Comparison of ENCODE assay signal across 18 cellular contexts in the genomic region with DNA sequence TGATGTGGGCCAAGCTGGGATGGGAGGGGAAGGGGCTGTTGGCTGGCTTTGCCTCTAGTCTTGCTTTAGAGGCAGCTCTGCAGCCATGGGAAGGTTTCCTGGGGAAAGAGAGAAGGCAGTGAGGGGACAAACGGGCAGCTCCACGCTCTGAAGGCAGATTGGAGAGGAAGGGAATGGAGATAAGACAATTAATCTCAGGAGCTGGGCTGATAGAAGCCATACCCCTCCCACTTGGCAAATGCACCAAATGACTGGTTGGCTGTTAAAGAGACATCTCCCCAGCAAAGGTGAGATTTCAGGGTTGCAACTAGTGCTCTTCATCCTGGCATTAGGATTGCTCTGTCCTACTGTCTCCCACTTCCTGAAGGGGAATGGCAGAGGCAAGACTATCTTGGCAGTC. TPM values are rescaled to one million over a fixed set of nuclear protein-coding genes. Genes with fewer than 3 reads are reported as not detected.
DNase-seq lines count a peak whose midpoint lies in the region; ATAC-seq and TF ChIP-seq lines count a peak whose summit lies in the region.
"Had no signal": no experiment of that assay in that cellular context is flagged by ENCODE, and none has a peak within 500 bp of the region (broad histone marks: within the 10 kb centered on the region; RNA-seq: fewer than 3 reads in every experiment).

No MANE protein-coding gene starts in this region.

- no peak overlapping the region for H3K9ac ChIP-seq in DND-41 (ENCODE audit: low read depth, low read length)
- H3K9ac ChIP-seq: BLaER1 had no signal

- DNase-seq in BE2C = peak; percentile 13
- no peak for DNase-seq in DND-41
- DNase-seq in memory B cell (ENCODE audit: low spot score in 2 of 2) = no peak
- no peak for DNase-seq in MG63
- DNase-seq in NCI-H69 (lab: John Stamatoyannopoulos, UW) = no peak
- no peak for DNase-seq in HK-2 (ENCODE audit: unreplicated experiment)
- DNase-seq: activated effector memory CD4-positive, alpha-beta T cell treated with anti-CD3 and anti-CD28 coated beads, Interleukin-2, amount 50 U/mL, for 16 hours; DMS79; gastrocnemius medialis; GOT3; left ventricle myocardium inferior; NCI-H1417 treated with DMSO at 0.1 percent for 48 hours; NCI-H226; thyroid gland had no signal

- 0 out of 2 replicates have a peak overlapping the region, but pooled peaks have one; percentile 7 for H3K4me2 ChIP-seq in DND-41 (ENCODE audit: insufficient read depth, low read length)
- H3K4me2 ChIP-seq: BLaER1 had no signal

- no peaks in the 10 kb centered on the region for H3K27me3 Mint-ChIP-seq in activated T-helper 17 cell treated with anti-CD3 and anti-CD28 coated beads, Interleukin-2, amount 50 U/mL, for 72 hours
- H3K27me3 Mint-ChIP-seq in memory B cell = no peaks in the 10 kb centered on the region

- no peak overlapping the region for H3K4me3 ChIP-seq in BE2C (ENCODE audit: low read depth, low read length)
- H3K4me3 ChIP-seq in DND-41 (ENCODE audit: low read depth in 1 of 2, low read length in 2 of 2) = no peak overlapping the region
- no peak overlapping the region for H3K4me3 ChIP-seq in MG63
- H3K4me3 ChIP-seq: BLaER1, gastrocnemius medialis, left ventricle myocardium inferior, thyroid gland had no signal

- no peaks in the 10 kb centered on the region for H3K36me3 ChIP-seq in BE2C
- H3K36me3 ChIP-seq in DND-41 (ENCODE audit: insufficient read depth, low read length) = no peaks in the 10 kb centered on the region; the same call in none of the 2 replicates
- H3K36me3 ChIP-seq in MG63 = no peaks in the 10 kb centered on the region
- H3K36me3 ChIP-seq: gastrocnemius medialis, left ventricle myocardium inferior, thyroid gland had no signal

- peaks cover 11% of the 10 kb centered on the region for H3K79me2 ChIP-seq in DND-41 (ENCODE audit: insufficient read depth, low read length)

- peak overlapping the region; percentile 98 for H3K27ac Mint-ChIP-seq in activated T-helper 17 cell treated with anti-CD3 and anti-CD28 coated beads, Interleukin-2, amount 50 U/mL, for 72 hours
- peak overlapping the region; percentile 72 for H3K27ac Mint-ChIP-seq in memory B cell

- H3K4me3 Mint-ChIP-seq in activated T-helper 17 cell treated with anti-CD3 and anti-CD28 coated beads, Interleukin-2, amount 50 U/mL, for 72 hours = peak overlapping the region; percentile 84
- no peak overlapping the region for H3K4me3 Mint-ChIP-seq in memory B cell

- peaks cover 3% of the 10 kb centered on the region for H4K20me1 ChIP-seq in DND-41 (ENCODE audit: insufficient read depth, low read length)

- H3K27ac ChIP-seq in DND-41 (ENCODE audit: low read length) = no peak overlapping the region
- H3K27ac ChIP-seq: BLaER1, gastrocnemius medialis, left ventricle myocardium inferior, thyroid gland had no signal

- peaks cover 92% of the 10 kb centered on the region for H3K36me3 Mint-ChIP-seq in activated T-helper 17 cell treated with anti-CD3 and anti-CD28 coated beads, Interleukin-2, amount 50 U/mL, for 72 hours (ENCODE audit: low read depth)
- H3K36me3 Mint-ChIP-seq in memory B cell = peaks cover 13% of the 10 kb centered on the region

- H2AFZ ChIP-seq in DND-41 (ENCODE audit: low read depth, low read length) = no peak overlapping the region

- no peaks in the 10 kb centered on the region for H3K9me3 ChIP-seq in BE2C
- H3K9me3 ChIP-seq in DND-41 (ENCODE audit: insufficient read depth, low read length, severe bottlenecking) = no peaks in the 10 kb centered on the region
- H3K9me3 ChIP-seq in MG63 = no peaks in the 10 kb centered on the region
- H3K9me3 ChIP-seq: BLaER1, gastrocnemius medialis, left ventricle myocardium inferior, thyroid gland had no signal

- H3K27me3 ChIP-seq in BE2C (peaks cover 23% of the 10 kb centered on the region), DND-41 (ENCODE audit: insufficient read depth, low read length, poor library complexity) (no peaks in the 10 kb centered on the region), MG63 (peaks cover 5% of the 10 kb centered on the region)
- H3K27me3 ChIP-seq: BLaER1 had no signal

- H3K9me3 Mint-ChIP-seq in activated T-helper 17 cell treated with anti-CD3 and anti-CD28 coated beads, Interleukin-2, amount 50 U/mL, for 72 hours = no peaks in the 10 kb centered on the region
- no peaks in the 10 kb centered on the region for H3K9me3 Mint-ChIP-seq in memory B cell

- peaks cover 47% of the 10 kb centered on the region for H3K4me1 Mint-ChIP-seq in activated T-helper 17 cell treated with anti-CD3 and anti-CD28 coated beads, Interleukin-2, amount 50 U/mL, for 72 hours
- peaks cover 44% of the 10 kb centered on the region for H3K4me1 Mint-ChIP-seq in memory B cell

- H3K4me1 ChIP-seq in BE2C (no peaks in the 10 kb centered on the region), DND-41 (ENCODE audit: insufficient read depth, low read length) (peaks cover 27% of the 10 kb centered on the region)

- TF ChIP-seq CTCF in BE2C (IDR thresholded peaks at IDR 0.05; ENCODE audit: low read depth, low read length) (no peak), DND-41 (IDR thresholded peaks at IDR 0.05; ENCODE audit: borderline replicate concordance, extremely low read depth, low read length, poor library complexity, severe bottlenecking) (no peak)

- ATAC-seq in DND-41 (ENCODE audit: insufficient read depth, low read depth) (no peak), memory B cell (ENCODE audit: low read depth) (no peak), GM21576 (IDR thresholded peaks at IDR 0.05; ENCODE audit: unreplicated experiment) (no peak)
- ATAC-seq in activated T-helper 17 cell treated with anti-CD3 and anti-CD28 coated beads, Interleukin-2, amount 50 U/mL, for 72 hours (replicated peaks) = no peak
- ATAC-seq: gastrocnemius medialis had no signal

RNA-seq across cellular contexts. Expression of gene RASGRP1, which starts 4.7 kb away (rescaled TPM):
- polyA plus RNA-seq in BE2C (2012; ENCODE audit: insufficient read depth, insufficient read length, low read depth) = 1.6 TPM
- total RNA-seq in activated T-helper 17 cell treated with anti-CD3 and anti-CD28 coated beads, Interleukin-2, amount 50 U/mL, for 72 hours = 100 to 1,000 TPM; 118 to 164 TPM
- not detected in 2 replicates for total RNA-seq in MG63 (2014; rRNA removed; shearing (Covaris generic); ENCODE audit: low replicate concordance)
- total RNA-seq: LHCN-M2 had no signal

Comparison
In these comparisons a context has a peak if more than half of its experiments do, and no peak if none do; other contexts are left out.
1. RNA of gene RASGRP1, which starts 4.7 kb away (total RNA-seq): 118 to 164 TPM in activated T-helper 17 cell treated with anti-CD3 and anti-CD28 coated beads, Interleukin-2, amount 50 U/mL, for 72 hours; not detected in MG63; every median in the first group is over 100 times any median in the second.